In the genomic region with DNA sequence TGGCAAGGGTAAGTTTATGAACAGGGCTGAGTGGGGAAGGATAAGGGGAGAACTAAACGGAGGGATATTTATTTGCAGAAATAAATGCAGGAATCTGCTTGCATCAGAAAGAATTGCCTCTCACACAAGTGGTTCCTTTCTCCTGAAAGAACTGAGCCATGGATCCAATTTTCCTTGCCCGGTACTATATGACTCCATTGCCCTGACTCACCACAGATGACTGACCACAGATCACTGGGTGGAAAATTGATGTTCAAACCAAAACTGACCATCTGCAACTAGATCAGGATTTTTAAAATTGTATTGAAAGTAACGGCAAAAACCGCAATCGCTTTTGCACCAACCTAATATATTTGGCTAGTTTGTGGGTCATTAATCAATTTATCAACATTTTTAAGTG, we compare ENCODE assay signal across 33 cellular contexts. TPM values are rescaled to one million over a fixed set of nuclear protein-coding genes. Genes with fewer than 3 reads are reported as not detected.
DNase-seq lines count a peak whose midpoint lies in the region; ATAC-seq, FAIRE-seq and TF ChIP-seq lines count a peak whose summit lies in the region.
"Had no signal": no experiment of that assay in that cellular context is flagged by ENCODE, and none has a peak within 500 bp of the region (broad histone marks: within the 10 kb centered on the region; RNA-seq: fewer than 3 reads in every experiment).

No MANE protein-coding gene starts in this region.

- no peak for FAIRE-seq in astrocyte (lab: Jason Lieb, UNC)
- FAIRE-seq: keratinocyte had no signal

- H3K9ac ChIP-seq in KMS-11 = no peak overlapping the region
- no peak overlapping the region for H3K9ac ChIP-seq in astrocyte (ENCODE audit: low read length)
- H3K9ac ChIP-seq: neural progenitor cell, parathyroid adenoma had no signal

- peaks cover 1% of the 10 kb centered on the region for H3K9me3 Mint-ChIP-seq in astrocyte (ENCODE audit: unreplicated experiment)
- H3K9me3 Mint-ChIP-seq: activated CD4-positive, alpha-beta T cell treated with anti-CD3 and anti-CD28 coated beads, Interleukin-2, amount 10 ng/mL, durations not matched to agents 7 days and 5 days; activated naive CD8-positive, alpha-beta T cell treated with anti-CD3 and anti-CD28 coated beads for 36 hours; neural progenitor cell; WTC11 had no signal

- no peaks in the 10 kb centered on the region for H3K27me3 Mint-ChIP-seq in astrocyte (ENCODE audit: low read depth, unreplicated experiment)

- peaks cover 44% of the 10 kb centered on the region for H3K4me1 Mint-ChIP-seq in astrocyte (ENCODE audit: low read depth, unreplicated experiment)

- no peak overlapping the region for H3K4me3 Mint-ChIP-seq in astrocyte (ENCODE audit: unreplicated experiment)
- H3K4me3 Mint-ChIP-seq: activated CD4-positive, alpha-beta T cell treated with anti-CD3 and anti-CD28 coated beads, Interleukin-2, amount 10 ng/mL, durations not matched to agents 7 days and 5 days; activated naive CD8-positive, alpha-beta T cell treated with anti-CD3 and anti-CD28 coated beads for 36 hours; dendritic cell treated with granulocyte-macrophage colony-stimulating factor and Interleukin-4, amounts not matched to agents 40 ng/mL and 50 ng/mL, for 4 days; neural progenitor cell; WTC11 had no signal

- H3K79me2 ChIP-seq in KMS-11 (ENCODE audit: insufficient read depth, low read depth) = no peaks in the 10 kb centered on the region
- H3K79me2 ChIP-seq in astrocyte (ENCODE audit: insufficient read depth, low read length) = no peaks in the 10 kb centered on the region
- H3K79me2 ChIP-seq in osteoblast (ENCODE audit: insufficient read depth, low read length) = no peaks in the 10 kb centered on the region
- H3K79me2 ChIP-seq: parathyroid adenoma had no signal

- ATAC-seq in GM18867 (IDR thresholded peaks at IDR 0.05; ENCODE audit: unreplicated experiment) = no peak
- ATAC-seq in HG03442 (IDR thresholded peaks at IDR 0.05; ENCODE audit: unreplicated experiment) = no peak
- ATAC-seq: foreskin keratinocyte, heart left ventricle, left ventricle myocardium superior, WTC11 had no signal

- TF ChIP-seq CTCF in KMS-11 (conservative IDR thresholded peaks at IDR 0.05; ENCODE audit: low read depth, low read length) = no peak
- no peak for TF ChIP-seq CTCF in astrocyte (IDR thresholded peaks at IDR 0.05; ENCODE audit: insufficient read depth, low read depth, low read length)
- no peak for TF ChIP-seq CTCF in osteoblast (IDR thresholded peaks at IDR 0.05; ENCODE audit: extremely low read depth, low read depth, low read length)

- H3K27me3 ChIP-seq in KMS-11 (ENCODE audit: insufficient read depth, low read depth) = no peaks in the 10 kb centered on the region
- H3K27me3 ChIP-seq in astrocyte (ENCODE audit: insufficient read depth, low read length) = no peaks in the 10 kb centered on the region
- H3K27me3 ChIP-seq in osteoblast (ENCODE audit: insufficient read depth, low read length) = no peaks in the 10 kb centered on the region
- H3K27me3 ChIP-seq: BLaER1 treated with 17β-estradiol and CSF1 and Interleukin-3, amounts not matched to agents 10 nM and 100 nM; foreskin keratinocyte; heart left ventricle; neural progenitor cell; Peyer's patch had no signal

- H3K4me1 ChIP-seq in KMS-11 (ENCODE audit: low read depth, poor library complexity, severe bottlenecking) = peaks cover 77% of the 10 kb centered on the region
- peaks cover 37% of the 10 kb centered on the region for H3K4me1 ChIP-seq in astrocyte (ENCODE audit: insufficient read depth, low read length)
- peaks cover 35% of the 10 kb centered on the region for H3K4me1 ChIP-seq in osteoblast (ENCODE audit: insufficient read depth, low read length)
- H3K4me1 ChIP-seq: parathyroid adenoma had no signal

- H3K4me3 ChIP-seq in KMS-11 (IDR thresholded peaks at IDR 0.05; ENCODE audit: insufficient read depth, low read depth, low read length) (no peak overlapping the region), astrocyte (ENCODE audit: insufficient read depth, low read depth, low read length) (no peak overlapping the region), osteoblast (ENCODE audit: insufficient read depth, low read length) (no peak overlapping the region)
- H3K4me3 ChIP-seq: BLaER1 treated with 17β-estradiol and CSF1 and Interleukin-3, amounts not matched to agents 10 nM and 100 nM; heart left ventricle; neural progenitor cell; Peyer's patch; skin epidermis had no signal

- H3K4me2 ChIP-seq in KMS-11 (peak overlapping the region; percentile 69), astrocyte (ENCODE audit: low read length) (no peak overlapping the region), osteoblast (ENCODE audit: insufficient read depth, low read length) (no peak overlapping the region)
- H3K4me2 ChIP-seq: neural progenitor cell had no signal

- H3K27ac ChIP-seq in KMS-11 (peak overlapping the region; percentile 93; the same call in 1 of the 2 replicates), astrocyte (ENCODE audit: low read depth, low read length) (no peak overlapping the region), osteoblast (ENCODE audit: low read depth, low read length) (no peak overlapping the region)
- H3K27ac ChIP-seq: foreskin keratinocyte, heart left ventricle, neural progenitor cell, parathyroid adenoma, Peyer's patch had no signal

- H2AFZ ChIP-seq in KMS-11 (ENCODE audit: low read depth) = no peak overlapping the region
- no peak overlapping the region for H2AFZ ChIP-seq in astrocyte (ENCODE audit: low read depth, low read length)
- no peak overlapping the region for H2AFZ ChIP-seq in osteoblast (ENCODE audit: low read length)
- H2AFZ ChIP-seq: neural progenitor cell, parathyroid adenoma had no signal

- H3K36me3 ChIP-seq in KMS-11 (ENCODE audit: insufficient read depth) (no peaks in the 10 kb centered on the region), astrocyte (ENCODE audit: insufficient read depth, low read length) (no peaks in the 10 kb centered on the region), osteoblast (ENCODE audit: insufficient read depth, low read length) (no peaks in the 10 kb centered on the region)
- H3K36me3 ChIP-seq: BLaER1 treated with 17β-estradiol and CSF1 and Interleukin-3, amounts not matched to agents 10 nM and 100 nM; heart left ventricle; neural progenitor cell; Peyer's patch had no signal

- H4K20me1 ChIP-seq in KMS-11 (ENCODE audit: insufficient read depth) (no peaks in the 10 kb centered on the region), astrocyte (ENCODE audit: insufficient read depth, low read length) (no peaks in the 10 kb centered on the region), osteoblast (ENCODE audit: insufficient read depth, low read length) (no peaks in the 10 kb centered on the region)
- H4K20me1 ChIP-seq: BLaER1 treated with 17β-estradiol and CSF1 and Interleukin-3, amounts not matched to agents 10 nM and 100 nM had no signal

- DNase-seq in AG20443 (ENCODE audit: low spot score) = peak; percentile 45
- DNase-seq in astrocyte (ENCODE audit: low read depth) = peak; percentile 91
- DNase-seq in osteoblast (ENCODE audit: insufficient read length, low spot score, missing footprints) = peak; percentile 49
- no peak for DNase-seq in cortex of kidney (lab: John Stamatoyannopoulos, UW)
- no peak for DNase-seq in AML-193 (lab: John Stamatoyannopoulos, UW)
- DNase-seq: activated CD4-positive, alpha-beta T cell treated with anti-CD3 and anti-CD28 coated beads, Interleukin-2, amount 10 ng/mL, durations not matched to agents 7 days and 5 days; activated effector memory CD4-positive, alpha-beta T cell treated with Interleukin-2 at 50 U/mL for 16 hours; activated naive CD8-positive, alpha-beta T cell treated with anti-CD3 and anti-CD28 coated beads for 36 hours; activated T-cell treated with anti-CD3 and anti-CD28 coated beads, Interleukin-2, amount 50 U/mL, for 1 hour; caudate nucleus; COR-L47; foreskin keratinocyte; GOT3; heart left ventricle; left ventricle myocardium superior; mesendoderm; NCI-H1048; NCI-H446 treated with DMSO at 0.1 percent for 48 hours; NCI-H82; Peyer's patch; retina; stimulated activated naive CD4-positive, alpha-beta T cell treated with Interleukin-2 at 50 U/mL for 16 hours; T1000 had no signal

- H3K27ac Mint-ChIP-seq in astrocyte (ENCODE audit: unreplicated experiment) = no peak overlapping the region
- H3K27ac Mint-ChIP-seq: activated CD4-positive, alpha-beta T cell treated with anti-CD3 and anti-CD28 coated beads, Interleukin-2, amount 10 ng/mL, durations not matched to agents 7 days and 5 days; activated naive CD8-positive, alpha-beta T cell treated with anti-CD3 and anti-CD28 coated beads for 36 hours; dendritic cell treated with granulocyte-macrophage colony-stimulating factor and Interleukin-4, amounts not matched to agents 40 ng/mL and 50 ng/mL, for 4 days; neural progenitor cell; WTC11 had no signal

- H3K9me3 ChIP-seq in astrocyte (ENCODE audit: insufficient read depth, low read depth, low read length) (no peaks in the 10 kb centered on the region), osteoblast (ENCODE audit: low read depth, low read length) (no peaks in the 10 kb centered on the region)
- H3K9me3 ChIP-seq: BLaER1 treated with 17β-estradiol and CSF1 and Interleukin-3, amounts not matched to agents 10 nM and 100 nM; heart left ventricle; Peyer's patch had no signal

- no peaks in the 10 kb centered on the region for H3K36me3 Mint-ChIP-seq in astrocyte (ENCODE audit: low read depth, unreplicated experiment)
- H3K36me3 Mint-ChIP-seq: neural progenitor cell, WTC11 had no signal

RNA-seq across cellular contexts. Expression of a gene that starts 6.2 kb away (rescaled TPM):
- total RNA-seq in astrocyte (0.19 and 2.0 TPM in 2 replicates), osteoblast (0.29 and 0.36 TPM in 2 replicates)

Comparison
In these comparisons a context has a peak if more than half of its experiments do, and no peak if none do; other contexts are left out.
1. DNase-seq: peak in AG20443 (single experiment), astrocyte (single experiment) and osteoblast (single experiment); none in cortex of kidney (single experiment) and AML-193 (0 of 2).